Comparison of ENCODE assay signal across 8 cellular contexts in the genomic region with DNA sequence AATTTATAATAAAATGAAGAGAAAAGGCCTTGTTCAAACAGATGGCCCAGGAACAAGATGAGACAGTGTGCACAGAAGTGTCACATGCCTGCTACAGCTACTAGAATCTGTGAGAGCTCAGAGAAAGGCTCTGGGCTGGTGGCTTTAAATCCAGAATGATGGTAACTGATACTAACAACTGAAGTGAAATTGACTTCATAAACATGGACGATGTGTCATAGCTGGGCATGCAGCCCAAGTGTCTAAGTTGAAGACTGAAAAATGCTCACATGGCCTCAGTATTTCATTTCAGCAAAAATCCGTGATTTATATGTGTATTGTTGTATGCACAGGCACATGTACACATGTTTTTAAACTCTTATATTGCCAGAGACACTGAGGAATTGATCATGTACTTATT.
DNase-seq lines count a peak whose midpoint lies in the region; ATAC-seq, FAIRE-seq and TF ChIP-seq lines count a peak whose summit lies in the region.

No MANE protein-coding gene starts in this region.

- in situ Hi-C loops in Panc1 (cut with HindIII; ENCODE audit: low pct_unique_long_range_greater_than_20kb, low sequenced_read_pairs): no loop called here

- H3K27me3 Mint-ChIP-seq in CD14-positive monocyte (ENCODE audit: low read depth in 3 of 3): peaks cover 2 to 6% (median 3%) of the 10 kb centered on the region in 3 donors

- WGBS in sigmoid colon, 2 donors: 12 to 54% methylated on average over 2 of the region's 2 CpGs

- no peaks in the 10 kb centered on the region for H3K27me3 ChIP-seq in Panc1 (ENCODE audit: control insufficient read depth, insufficient read depth, low read length)
- H3K27me3 ChIP-seq in sigmoid colon: no peaks in the 10 kb centered on the region

- H3K4me3 ChIP-seq in Panc1 (ENCODE audit: low read depth in 2 of 2, low read length in 2 of 2) (no peak overlapping the region), sigmoid colon (no peak overlapping the region)

- POLR2A ChIA-PET in Panc1 (lab: Charles Lee): no interaction called here

- no TSS peak for BruUV-seq in Panc1 (replicated peaks; lab: Mats Ljungman, UMichigan)

- peaks cover 15% of the 10 kb centered on the region; the same call in 1 of the 2 replicates for H3K4me1 ChIP-seq in Panc1 (ENCODE audit: control insufficient read depth, insufficient read depth, low read length)
- peaks cover 0 to 19% (median 15%) of the 10 kb centered on the region in 4 donors for H3K4me1 ChIP-seq in sigmoid colon

- H3K36me3 ChIP-seq in Panc1 (ENCODE audit: control insufficient read depth, insufficient read depth, low read length) (no peaks in the 10 kb centered on the region), sigmoid colon (no peaks in the 10 kb centered on the region)

- no peak for TF ChIP-seq EP300 in sigmoid colon (IDR thresholded peaks at IDR 0.05)

- H3K27ac Mint-ChIP-seq in CD14-positive monocyte: no peak overlapping the region

- no peaks in the 10 kb centered on the region for H3K4me1 Mint-ChIP-seq in CD14-positive monocyte

- H3K27ac ChIP-seq in Panc1 (ENCODE audit: low read length): peak overlapping the region; percentile 88
- peak overlapping the region; percentile 1 to 72 (median 34) for H3K27ac ChIP-seq in sigmoid colon

- H3K4me3 Mint-ChIP-seq in CD14-positive monocyte: no peak overlapping the region

- no peak for FAIRE-seq in GM12892 (lab: Jason Lieb, UNC)

- H3K9me3 ChIP-seq in Panc1 (ENCODE audit: control insufficient read depth, insufficient read depth, low read depth, low read length): no peaks in the 10 kb centered on the region
- H3K9me3 ChIP-seq in sigmoid colon: no peaks in the 10 kb centered on the region

- TF ChIP-seq CTCF in Panc1 (IDR thresholded peaks at IDR 0.05): no peak
- TF ChIP-seq CTCF in sigmoid colon (IDR thresholded peaks at IDR 0.05): no peak
- TF ChIP-seq CTCF in CD14-positive monocyte (IDR thresholded peaks at IDR 0.05): no peak

- TF ChIP-seq POLR2A in sigmoid colon (IDR thresholded peaks at IDR 0.05) (no peak), GM12892 (IDR thresholded peaks at IDR 0.05; ENCODE audit: low read depth, low read length) (no peak)

- CTCF ChIA-PET in Panc1 (lab: Charles Lee): no interaction called here

- intact Hi-C loops in Panc1 (cut with micrococcal nuclease; ENCODE audit: unreplicated experiment): loop anchor here (10.0 kb wide), 1 partner anchor 213 kb away; the partner anchor contains the start of gene RUNX1
- intact Hi-C loops in sigmoid colon (cut with DNase I): loop anchor here (5.0 kb wide), 3 partner anchors 50 to 205 kb away; no protein-coding TSS in a partner anchor
- intact Hi-C loops in CD14-positive monocyte (cut with micrococcal nuclease): no loop called here

- peaks cover 0 to 4% (median 2%) of the 10 kb centered on the region in 7 donors for H3K9me3 Mint-ChIP-seq in CD14-positive monocyte

- ATAC-seq in Panc1 (peak; percentile 82), GM18511 (IDR thresholded peaks at IDR 0.05; ENCODE audit: unreplicated experiment) (no peak), GM21526 (IDR thresholded peaks at IDR 0.05; ENCODE audit: low FRiP score, unreplicated experiment) (no peak)

- DNase-seq in H4 (ENCODE audit: low spot score): peak; percentile 96
- DNase-seq in Panc1 (ENCODE audit: low read depth, low spot score): peak; percentile 61
- peak; percentile 93 for DNase-seq in fibroblast of the conjunctiva (ENCODE audit: low read depth)
- DNase-seq in sigmoid colon: peak; percentile 68
- no peak for DNase-seq in CD14-positive monocyte (ENCODE audit: low spot score)
- DNase-seq in GM12892 (ENCODE audit: insufficient read length): no peak

- no peaks in the 10 kb centered on the region for H3K36me3 Mint-ChIP-seq in CD14-positive monocyte

Comparison
In these comparisons a context has a peak if more than half of its experiments do, and no peak if none do; other contexts are left out.
1. DNase-seq: peak in H4 (single experiment), Panc1 (single experiment), fibroblast of the conjunctiva (single experiment) and sigmoid colon (single experiment); none in CD14-positive monocyte (single experiment) and GM12892 (single experiment).
2. intact Hi-C loops: an anchor here in Panc1 (10.0 kb wide) and sigmoid colon (5.0 kb wide); none called in CD14-positive monocyte.